In the genomic region with DNA sequence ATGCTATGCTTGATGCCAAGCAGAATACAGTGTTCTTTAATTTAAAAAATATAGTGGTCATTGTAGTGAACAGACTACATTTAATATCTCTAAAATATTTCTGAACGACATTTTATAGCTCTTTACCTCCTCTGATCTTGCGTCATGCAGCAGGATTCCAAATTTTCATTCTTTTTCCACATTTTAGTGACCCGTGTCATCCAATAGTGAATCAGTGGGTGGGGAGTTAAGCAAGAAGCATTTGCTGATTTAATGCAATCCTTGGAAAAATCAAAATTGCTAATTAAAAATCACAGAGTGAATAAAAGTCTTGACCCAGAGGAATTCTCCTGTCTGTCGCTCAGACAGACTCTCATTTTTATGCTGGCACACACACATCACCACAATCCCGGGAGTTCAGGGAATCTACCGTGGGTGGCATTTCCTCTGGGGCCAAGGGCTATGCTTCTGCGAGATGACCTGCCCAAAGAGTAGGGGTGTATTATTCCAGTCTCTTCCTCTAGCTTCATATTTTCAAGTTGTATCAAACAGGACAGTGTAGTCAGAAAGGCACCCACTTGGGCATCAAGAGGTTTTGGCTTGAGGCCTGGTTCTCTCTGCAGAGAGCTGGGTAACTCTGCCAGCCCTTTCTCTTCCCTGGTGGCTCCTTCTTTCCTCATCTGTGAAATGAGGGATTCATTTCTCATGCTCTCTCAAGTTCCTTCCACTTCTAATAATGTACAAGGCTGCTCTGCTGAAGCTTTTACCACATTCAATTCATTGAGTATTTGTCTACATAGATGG, we compare ENCODE assay signal across 17 cellular contexts. TPM values are rescaled to one million over a fixed set of nuclear protein-coding genes. Genes with fewer than 3 reads are reported as not detected.
A peak's percentile ranks its signal among the peaks of the same experiment; 100 is the strongest.
DNase-seq lines count a peak whose midpoint lies in the region; ATAC-seq and TF ChIP-seq lines count a peak whose summit lies in the region.
"Had no signal": no experiment of that assay in that cellular context is flagged by ENCODE, and none has a peak within 500 bp of the region (broad histone marks: within the 10 kb centered on the region; RNA-seq: fewer than 3 reads in every experiment).

No MANE protein-coding gene starts in this region.

- H3K4me3 Mint-ChIP-seq in progenitor cell of endocrine pancreas (ENCODE audit: low read depth) = no peak overlapping the region

- no peak overlapping the region for H3K4me3 ChIP-seq in AG10803 (ENCODE audit: low read length)
- H3K4me3 ChIP-seq: BLaER1 treated with 17β-estradiol and CSF1 and Interleukin-3, amounts not matched to agents 10 nM and 100 nM; HAP-1; SJCRH30 had no signal

- peaks cover 15% of the 10 kb centered on the region for H3K27me3 Mint-ChIP-seq in progenitor cell of endocrine pancreas

- H3K9me3 Mint-ChIP-seq in progenitor cell of endocrine pancreas (ENCODE audit: low read depth) = no peaks in the 10 kb centered on the region

- H3K27ac Mint-ChIP-seq in progenitor cell of endocrine pancreas = no peak overlapping the region

- no peaks in the 10 kb centered on the region for H3K36me3 Mint-ChIP-seq in progenitor cell of endocrine pancreas (ENCODE audit: insufficient read depth)

- DNase-seq in AG08395 (ENCODE audit: low spot score) = peak; percentile 45
- peak; percentile 29 for DNase-seq in AG10803 (ENCODE audit: low read depth)
- peak; percentile 20 for DNase-seq in NCI-H2029 treated with DMSO at 0.1 percent for 48 hours (lab: John Stamatoyannopoulos, UW)
- peak; percentile 40 for DNase-seq in left ventricle myocardium superior
- no peak for DNase-seq in medulla oblongata (ENCODE audit: extremely low spot score)
- no peak for DNase-seq in HUDEP-2 (lab: John Stamatoyannopoulos, UW; ENCODE audit: unreplicated experiment in 76 of 76)
- DNase-seq in progenitor cell of endocrine pancreas (ENCODE audit: low spot score, unreplicated experiment) = no peak
- DNase-seq: EL, Kasumi-1, NCI-H1048, NCI-H1694, NCI-H2171, NCI-H446 treated with DMSO at 0.1 percent for 48 hours, NCI-H774, SJCRH30 had no signal

- intact Hi-C loops in left ventricle myocardium superior (cut with micrococcal nuclease) = no loop called here

- ATAC-seq in left ventricle myocardium superior = peak; percentile 78

- H3K4me1 Mint-ChIP-seq in progenitor cell of endocrine pancreas (ENCODE audit: low read depth) = no peaks in the 10 kb centered on the region

- no peak for TF ChIP-seq CTCF in AG10803 (conservative IDR thresholded peaks at IDR 0.05; ENCODE audit: low read length)
- TF ChIP-seq CTCF in progenitor cell of endocrine pancreas (IDR thresholded peaks at IDR 0.05; ENCODE audit: unreplicated experiment) = no peak

RNA-seq across cellular contexts. Expression of a gene that starts 24.8 kb away (rescaled TPM):
- total RNA-seq in left ventricle myocardium superior (not detected), progenitor cell of endocrine pancreas (not detected in 2 replicates)
- total RNA-seq: SJCRH30 had no signal

Comparison
In these comparisons a context has a peak if more than half of its experiments do, and no peak if none do; other contexts are left out.
1. DNase-seq: peak in AG08395 (single experiment), AG10803 (single experiment), NCI-H2029 treated with DMSO at 0.1 percent for 48 hours (single experiment) and left ventricle myocardium superior (single experiment); none in medulla oblongata (single experiment), HUDEP-2 (0 of 76) and progenitor cell of endocrine pancreas (single experiment).